8 cellular contexts compared by ENCODE assay signal in the genomic region with DNA sequence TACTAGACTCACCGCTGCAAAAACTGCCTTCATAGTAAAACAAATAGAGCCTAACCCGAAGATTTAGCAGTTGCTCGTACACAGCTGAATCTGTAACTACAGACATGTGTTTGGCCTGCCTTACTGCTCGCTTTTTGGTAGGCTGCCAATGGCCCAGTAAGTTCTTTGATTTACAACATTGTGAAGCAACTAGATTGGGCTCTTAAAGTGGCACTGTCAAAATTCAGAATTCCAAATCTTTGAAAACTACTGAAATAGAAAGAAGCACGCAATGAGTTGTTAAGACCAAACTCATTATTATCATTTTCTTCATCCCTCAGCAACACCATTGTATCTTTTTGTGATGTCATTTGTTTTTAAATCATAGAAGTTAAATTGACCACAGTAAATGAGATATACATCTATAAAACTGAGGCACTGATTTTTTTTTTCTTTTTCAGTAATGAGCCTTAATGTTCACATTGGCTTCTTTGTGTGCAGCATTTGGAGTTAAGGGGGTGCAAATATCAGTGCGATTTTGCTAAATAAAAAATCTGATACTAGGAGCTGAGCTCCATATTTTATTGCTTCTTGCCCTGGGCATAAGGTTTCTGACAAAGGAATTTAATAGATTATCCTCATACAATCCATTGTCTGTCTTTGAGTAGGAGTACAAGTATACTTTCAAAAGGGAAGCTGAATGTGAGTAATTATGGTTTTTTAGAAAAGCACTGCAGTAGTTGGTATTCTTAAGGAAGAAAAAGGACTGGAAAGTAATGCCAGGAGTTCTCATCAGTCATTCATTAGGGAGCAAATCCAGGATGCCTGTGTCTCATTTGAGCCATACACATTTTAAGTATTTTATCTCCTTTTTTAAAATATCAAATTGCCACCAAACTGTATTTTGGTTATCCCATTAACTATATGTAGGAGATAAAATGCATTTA.
A peak's percentile ranks its signal among the peaks of the same experiment; 100 is the strongest.
DNase-seq lines count a peak whose midpoint lies in the region; ATAC-seq and TF ChIP-seq lines count a peak whose summit lies in the region.

No MANE protein-coding gene starts in this region.

- no peaks in the 10 kb centered on the region for H3K4me1 Mint-ChIP-seq in CD4-positive, alpha-beta T cell (ENCODE audit: low read depth)

- H3K27me3 ChIP-seq in HAP-1 (ENCODE audit: low read depth), result no peaks in the 10 kb centered on the region
- H3K27me3 ChIP-seq in CD4-positive, alpha-beta T cell (ENCODE audit: control insufficient read depth, insufficient read depth, low read length), result no peaks in the 10 kb centered on the region

- no peak overlapping the region for H3K4me3 ChIP-seq in HAP-1

- in situ Hi-C loops in HAP-1 (cut with MboI; ENCODE audit: low sequenced_read_pairs), result no loop called here

- DNase-seq in HAP-1 (ENCODE audit: low spot score in 2 of 2) (peak; percentile 83 to 99), left ventricle myocardium superior (peak; percentile 67), smooth muscle cell of the brain vasculature (ENCODE audit: low read depth, low spot score) (peak; percentile 62), islet precursor cell (no peak)
- DNase-seq in CD4-positive, alpha-beta T cell, result no peak

- TF ChIP-seq CTCF in VCaP (conservative IDR thresholded peaks at IDR 0.05), result no peak
- no peak for TF ChIP-seq CTCF in CD4-positive, alpha-beta T cell (IDR thresholded peaks at IDR 0.05)

- H3K9me3 Mint-ChIP-seq in CD4-positive, alpha-beta T cell, result no peaks in the 10 kb centered on the region

- no peak overlapping the region for H3K27ac Mint-ChIP-seq in CD4-positive, alpha-beta T cell

- ATAC-seq in left ventricle myocardium superior, result peak; percentile 93
- ATAC-seq in HG03139 (IDR thresholded peaks at IDR 0.05; ENCODE audit: unreplicated experiment), result no peak
- ATAC-seq in CD4-positive, alpha-beta T cell (ENCODE audit: poor library complexity), result no peak
- ATAC-seq in HG03039 (IDR thresholded peaks at IDR 0.05; ENCODE audit: unreplicated experiment), result no peak

- H3K4me1 ChIP-seq in HAP-1, result peaks cover 58% of the 10 kb centered on the region

- no peaks in the 10 kb centered on the region for H3K36me3 ChIP-seq in HAP-1 (replicated peaks)

- peaks cover 15% of the 10 kb centered on the region for H3K27me3 Mint-ChIP-seq in CD4-positive, alpha-beta T cell

- no peaks in the 10 kb centered on the region for H3K9me3 ChIP-seq in HAP-1
- H3K9me3 ChIP-seq in CD4-positive, alpha-beta T cell (ENCODE audit: control insufficient read depth, low read length), result no peaks in the 10 kb centered on the region

- peak overlapping the region; percentile 67 for H3K27ac ChIP-seq in VCaP
- H3K27ac ChIP-seq in CD4-positive, alpha-beta T cell (ENCODE audit: low read depth, low read length), result no peak overlapping the region

- POLR2A ChIA-PET in CD4-positive, alpha-beta T cell (lab: Charles Lee), result no interaction called here

- no peak overlapping the region for H3K4me3 Mint-ChIP-seq in CD4-positive, alpha-beta T cell

- intact Hi-C loops in left ventricle myocardium superior (cut with micrococcal nuclease), result no loop called here
- intact Hi-C loops in CD4-positive, alpha-beta T cell (cut with DNase I, micrococcal nuclease), result no loop called here

- CTCF ChIA-PET in CD4-positive, alpha-beta T cell (lab: Charles Lee), result no interaction called here

- no peaks in the 10 kb centered on the region for H3K36me3 Mint-ChIP-seq in CD4-positive, alpha-beta T cell (ENCODE audit: low read depth)

Comparison
In these comparisons a context has a peak if more than half of its experiments do, and no peak if none do; other contexts are left out.
1. DNase-seq: peak in HAP-1 (2 of 2), left ventricle myocardium superior (single experiment) and smooth muscle cell of the brain vasculature (single experiment); none in islet precursor cell (single experiment) and CD4-positive, alpha-beta T cell (0 of 10).